Comparison of ENCODE assay signal across 17 cellular contexts in the genomic region with DNA sequence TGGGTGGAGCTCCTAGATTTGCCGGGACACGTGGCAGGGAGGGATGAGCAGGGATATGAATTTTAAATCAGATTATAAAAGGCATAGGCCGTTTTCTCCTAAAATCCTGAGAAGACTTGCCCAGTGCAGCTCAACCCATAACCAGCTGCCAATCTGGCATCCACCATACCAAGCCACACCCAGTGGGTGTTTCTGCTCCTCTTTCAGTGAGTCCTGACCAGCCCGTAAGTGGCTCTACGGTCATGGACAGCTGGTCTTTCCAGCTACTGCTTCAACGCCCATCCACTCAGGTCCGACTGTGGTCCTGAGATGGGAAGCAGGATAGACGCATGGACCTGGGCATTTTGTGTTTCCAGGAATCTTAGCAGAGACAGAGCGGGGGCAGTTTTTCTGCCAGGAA.
A peak's percentile ranks its signal among the peaks of the same experiment; 100 is the strongest.
DNase-seq lines count a peak whose midpoint lies in the region; ATAC-seq and TF ChIP-seq lines count a peak whose summit lies in the region.
"Had no signal": no experiment of that assay in that cellular context is flagged by ENCODE, and none has a peak within 500 bp of the region (broad histone marks: within the 10 kb centered on the region; RNA-seq: fewer than 3 reads in every experiment).

No MANE protein-coding gene starts in this region.

- H3K4me3 ChIP-seq in GM23338 (no peak overlapping the region), endodermal cell (ENCODE audit: low read length) (no peak overlapping the region), mesendoderm (ENCODE audit: low read length) (no peak overlapping the region), trophoblast cell (ENCODE audit: low read depth, low read length) (no peak overlapping the region)
- H3K4me3 ChIP-seq: BLaER1 had no signal

- H3K79me2 ChIP-seq in GM23338 (replicated peaks; ENCODE audit: insufficient read depth) (no peaks in the 10 kb centered on the region), mesendoderm (ENCODE audit: control insufficient read depth, insufficient read depth, low read length) (no peaks in the 10 kb centered on the region), trophoblast cell (ENCODE audit: control insufficient read depth, insufficient read depth, low read length, poor library complexity) (no peaks in the 10 kb centered on the region)

- no peak overlapping the region for H2BK15ac ChIP-seq in mesendoderm (replicated peaks; ENCODE audit: low read depth)

- H3F3A ChIP-seq in GM23338 (replicated peaks; ENCODE audit: low read depth) = peaks cover 13% of the 10 kb centered on the region; the same call in 1 of the 2 replicates

- H3K4me3 Mint-ChIP-seq in GM23338 (no peak overlapping the region), endodermal cell (no peak overlapping the region)
- no peak overlapping the region for H3K4me3 Mint-ChIP-seq in activated CD4-positive, alpha-beta T cell treated with anti-CD3 and anti-CD28 coated beads for 36 hours
- H3K4me3 Mint-ChIP-seq: CD14-positive monocyte; CD4-positive, alpha-beta memory T cell had no signal

- peaks cover 30% of the 10 kb centered on the region for H3K4me1 Mint-ChIP-seq in GM23338
- peaks cover 29% of the 10 kb centered on the region for H3K4me1 Mint-ChIP-seq in endodermal cell
- no peaks in the 10 kb centered on the region for H3K4me1 Mint-ChIP-seq in activated CD4-positive, alpha-beta T cell treated with anti-CD3 and anti-CD28 coated beads for 36 hours
- H3K4me1 Mint-ChIP-seq: CD14-positive monocyte; CD4-positive, alpha-beta memory T cell had no signal

- peak overlapping the region; percentile 62 for H3K56ac ChIP-seq in mesendoderm (ENCODE audit: low read length)

- no peaks in the 10 kb centered on the region for H3K9me2 ChIP-seq in GM23338 (ENCODE audit: insufficient read depth)

- ATAC-seq in GM23338 (no peak), GM19455 (IDR thresholded peaks at IDR 0.05; ENCODE audit: unreplicated experiment) (no peak), GM18867 (IDR thresholded peaks at IDR 0.05; ENCODE audit: unreplicated experiment) (no peak), HG03196 (IDR thresholded peaks at IDR 0.05; ENCODE audit: unreplicated experiment) (no peak)
- ATAC-seq in activated CD4-positive, alpha-beta T cell treated with anti-CD3 and anti-CD28 coated beads for 36 hours = no peak

- H3K23ac ChIP-seq in mesendoderm (ENCODE audit: low read length) = no peak overlapping the region
- no peak overlapping the region for H3K23ac ChIP-seq in trophoblast cell (ENCODE audit: low read length)

- H3K36me3 Mint-ChIP-seq in GM23338 (ENCODE audit: low read depth) = peaks cover 6% of the 10 kb centered on the region; the same call in 2 of the 3 replicates
- no peaks in the 10 kb centered on the region for H3K36me3 Mint-ChIP-seq in endodermal cell (ENCODE audit: low read depth)
- no peaks in the 10 kb centered on the region for H3K36me3 Mint-ChIP-seq in activated CD4-positive, alpha-beta T cell treated with anti-CD3 and anti-CD28 coated beads for 36 hours (ENCODE audit: low read depth)
- H3K36me3 Mint-ChIP-seq: CD14-positive monocyte; CD4-positive, alpha-beta memory T cell had no signal

- H4K91ac ChIP-seq in trophoblast cell (ENCODE audit: low read depth, low read length) = no peak overlapping the region

- H3K79me1 ChIP-seq in mesendoderm (ENCODE audit: low read length) = no peaks in the 10 kb centered on the region
- H3K79me1 ChIP-seq in trophoblast cell (ENCODE audit: low read length) = no peaks in the 10 kb centered on the region

- no peak overlapping the region for H3K14ac ChIP-seq in trophoblast cell (ENCODE audit: low read length)

- peaks cover 7% of the 10 kb centered on the region for H3K27me3 Mint-ChIP-seq in GM23338 (ENCODE audit: insufficient read depth, low read depth, poor library complexity)
- H3K27me3 Mint-ChIP-seq in endodermal cell (ENCODE audit: insufficient read depth) = peaks cover 5% of the 10 kb centered on the region
- H3K27me3 Mint-ChIP-seq in activated CD4-positive, alpha-beta T cell treated with anti-CD3 and anti-CD28 coated beads for 36 hours = no peaks in the 10 kb centered on the region

- no peak overlapping the region for H4K8ac ChIP-seq in mesendoderm (ENCODE audit: low read depth, low read length)
- no peak overlapping the region for H4K8ac ChIP-seq in trophoblast cell (ENCODE audit: low read depth, low read length)

- intact Hi-C loops in activated CD4-positive, alpha-beta T cell treated with anti-CD3 and anti-CD28 coated beads for 36 hours (cut with DNase I, micrococcal nuclease) = no loop called here

- peaks cover 29% of the 10 kb centered on the region for H3K4me1 ChIP-seq in GM23338 (ENCODE audit: insufficient read depth)
- peaks cover 3% of the 10 kb centered on the region for H3K4me1 ChIP-seq in endodermal cell (ENCODE audit: control insufficient read depth, insufficient read depth, low read length)
- peaks cover 14% of the 10 kb centered on the region for H3K4me1 ChIP-seq in mesendoderm (ENCODE audit: control insufficient read depth, low read depth, low read length)
- peaks cover 4 to 16% of the 10 kb centered on the region in 2 experiments for H3K4me1 ChIP-seq in trophoblast cell (ENCODE audit: control insufficient read depth in 1 of 2, insufficient read depth in 2 of 2, low read length in 2 of 2)
- H3K4me1 ChIP-seq: BLaER1 had no signal

- no peaks in the 10 kb centered on the region for H3K27me3 ChIP-seq in GM23338 (ENCODE audit: insufficient read depth)
- no peaks in the 10 kb centered on the region for H3K27me3 ChIP-seq in endodermal cell (ENCODE audit: control insufficient read depth, insufficient read depth, low read length, poor library complexity, severe bottlenecking)
- H3K27me3 ChIP-seq in mesendoderm (ENCODE audit: insufficient read depth, low read length, poor library complexity) = no peaks in the 10 kb centered on the region
- H3K27me3 ChIP-seq in trophoblast cell (ENCODE audit: insufficient read depth, low read length) = no peaks in the 10 kb centered on the region
- H3K27me3 ChIP-seq: BLaER1 had no signal

- no peak for DNase-seq in GM23338 (ENCODE audit: low spot score)
- DNase-seq in endodermal cell = peak; percentile 70
- no peak for DNase-seq in mesendoderm
- DNase-seq in trophoblast cell = no peak
- DNase-seq in activated CD4-positive, alpha-beta T cell treated with anti-CD3 and anti-CD28 coated beads for 36 hours = no peak
- DNase-seq: 8988T; CD4-positive, alpha-beta memory T cell; DMS153; DMS79; GDM1; GOT3; H9 had no signal

- H3K27ac Mint-ChIP-seq in GM23338 (no peak overlapping the region), endodermal cell (peak overlapping the region; percentile 24)
- H3K27ac Mint-ChIP-seq in activated CD4-positive, alpha-beta T cell treated with anti-CD3 and anti-CD28 coated beads for 36 hours = no peak overlapping the region
- H3K27ac Mint-ChIP-seq: CD14-positive monocyte; CD4-positive, alpha-beta memory T cell had no signal

- peak overlapping the region; percentile 68; the same call in 1 of the 2 replicates for H3K4me2 ChIP-seq in GM23338
- no peak overlapping the region for H3K4me2 ChIP-seq in mesendoderm (ENCODE audit: low read length)
- no peak overlapping the region for H3K4me2 ChIP-seq in trophoblast cell (ENCODE audit: low read length)
- H3K4me2 ChIP-seq: BLaER1 had no signal

- H3K27ac ChIP-seq in GM23338 (ENCODE audit: low read depth) = peak overlapping the region; percentile 0; the same call in 1 of the 2 replicates
- H3K27ac ChIP-seq in endodermal cell (ENCODE audit: low read depth, low read length) = no peak overlapping the region
- H3K27ac ChIP-seq in mesendoderm (ENCODE audit: low read depth, low read length) = no peak overlapping the region
- no peak overlapping the region for H3K27ac ChIP-seq in trophoblast cell (ENCODE audit: low read depth, low read length)
- H3K27ac ChIP-seq: BLaER1 had no signal

- no peak for TF ChIP-seq CTCF in GM23338 (conservative IDR thresholded peaks at IDR 0.05; ENCODE audit: low read depth in 2 of 2)
- TF ChIP-seq CTCF in endodermal cell (conservative IDR thresholded peaks at IDR 0.05) = no peak

- peak overlapping the region; percentile 88 for H2AK5ac ChIP-seq in mesendoderm (ENCODE audit: low read length)
- peak overlapping the region; percentile 50 for H2AK5ac ChIP-seq in trophoblast cell (ENCODE audit: low read length)

- H2BK5ac ChIP-seq in mesendoderm (ENCODE audit: low read length) (no peak overlapping the region), trophoblast cell (ENCODE audit: low read depth, low read length, poor library complexity) (no peak overlapping the region)

- POLR2A ChIA-PET in activated CD4-positive, alpha-beta T cell treated with anti-CD3 and anti-CD28 coated beads for 36 hours (lab: Charles Lee) = no interaction called here

- 90 to 94% methylated on average over 4 to 9 of the region's 9 CpGs for WGBS in endodermal cell (ENCODE audit: insufficient coverage in 1 of 2, insufficient read length in 1 of 2), 2 experiments
- no CpG with 5 or more reads among the region's 9 CpGs for WGBS in mesendoderm (ENCODE audit: extremely low coverage, insufficient coverage, low lambda C conversion rate)
- no CpG with 5 or more reads among the region's 9 CpGs for WGBS in trophoblast cell (ENCODE audit: extremely low coverage, insufficient coverage, insufficient read length)

- H3K36me3 ChIP-seq in GM23338 (ENCODE audit: insufficient read depth) (no peaks in the 10 kb centered on the region), endodermal cell (ENCODE audit: control insufficient read depth, insufficient read depth, low read length) (no peaks in the 10 kb centered on the region), mesendoderm (ENCODE audit: control insufficient read depth, insufficient read depth, low read length) (no peaks in the 10 kb centered on the region), trophoblast cell (ENCODE audit: control insufficient read depth in 1 of 2, insufficient read depth in 2 of 2, low read length in 2 of 2) (no peaks in the 10 kb centered on the region)
- H3K36me3 ChIP-seq: BLaER1 had no signal

- no peaks in the 10 kb centered on the region for H4K20me1 ChIP-seq in GM23338 (replicated peaks; ENCODE audit: insufficient read depth)
- H4K20me1 ChIP-seq: BLaER1 had no signal

- H2BK12ac ChIP-seq in trophoblast cell (ENCODE audit: low read length) = peak overlapping the region; percentile 51

- H3K9me3 ChIP-seq in endodermal cell (ENCODE audit: control insufficient read depth, low read length) (peaks cover 16% of the 10 kb centered on the region), trophoblast cell (ENCODE audit: insufficient read depth, low read depth, low read length) (no peaks in the 10 kb centered on the region)
- H3K9me3 ChIP-seq: BLaER1 had no signal

- CTCF ChIA-PET in activated CD4-positive, alpha-beta T cell treated with anti-CD3 and anti-CD28 coated beads for 36 hours (lab: Charles Lee) = no interaction called here

- no peak overlapping the region for H4K12ac ChIP-seq in trophoblast cell (ENCODE audit: low read depth, low read length)

- H3K4ac ChIP-seq in mesendoderm (ENCODE audit: low read depth, low read length) (no peak overlapping the region), trophoblast cell (ENCODE audit: low read depth, low read length) (no peak overlapping the region)

- no peak overlapping the region for H4K5ac ChIP-seq in mesendoderm (ENCODE audit: low read length)

- H3K9me3 Mint-ChIP-seq in GM23338 (no peaks in the 10 kb centered on the region), endodermal cell (no peaks in the 10 kb centered on the region)
- no peaks in the 10 kb centered on the region for H3K9me3 Mint-ChIP-seq in activated CD4-positive, alpha-beta T cell treated with anti-CD3 and anti-CD28 coated beads for 36 hours (ENCODE audit: low read depth)
- H3K9me3 Mint-ChIP-seq: CD4-positive, alpha-beta memory T cell had no signal

- no peak overlapping the region for H3K18ac ChIP-seq in mesendoderm (ENCODE audit: low read length)
- no peak overlapping the region for H3K18ac ChIP-seq in trophoblast cell (ENCODE audit: low read length)

- no peak overlapping the region for H3K9ac ChIP-seq in endodermal cell (ENCODE audit: extremely low read depth, low read length, poor library complexity, severe bottlenecking)
- no peak overlapping the region for H3K9ac ChIP-seq in mesendoderm (ENCODE audit: low read length)
- H3K9ac ChIP-seq in trophoblast cell (ENCODE audit: low read length) = no peak overlapping the region
- H3K9ac ChIP-seq: BLaER1 had no signal

- H2AFZ ChIP-seq in GM23338 (no peak overlapping the region; the same call in 1 of the 2 replicates), trophoblast cell (ENCODE audit: insufficient read depth, low read length, poor library complexity) (no peak overlapping the region)

- H2BK120ac ChIP-seq in mesendoderm (ENCODE audit: low read depth, low read length) (no peak overlapping the region), trophoblast cell (ENCODE audit: insufficient read depth, low read length, poor library complexity) (peak overlapping the region; percentile 5)
